11 cellular contexts compared by ENCODE assay signal in genomic region chr1:1847061-1847460, GRCh38. TPM values are rescaled to one million over a fixed set of nuclear protein-coding genes. Genes with fewer than 3 reads are reported as not detected.
DNase-seq lines count a peak whose midpoint lies in the region; ATAC-seq and TF ChIP-seq lines count a peak whose summit lies in the region.
"Had no signal": no experiment of that assay in that cellular context is flagged by ENCODE, and none has a peak within 500 bp of the region (broad histone marks: within the 10 kb centered on the region; RNA-seq: fewer than 3 reads in every experiment).

No MANE protein-coding gene starts in this region.

- peaks cover 97% of the 10 kb centered on the region for H3K79me2 ChIP-seq in osteoblast (ENCODE audit: insufficient read depth, low read length)

- peak overlapping the region in 10 of 11 experiments; percentile 6 to 91 (median 53); a peak in 16 of 22 replicates for H3K4me2 ChIP-seq in BLaER1 treated with 17β-estradiol and CSF1 and Interleukin-3, amounts not matched to agents 10 nM and 100 nM
- H3K4me2 ChIP-seq in osteoblast (ENCODE audit: insufficient read depth, low read length), result no peak overlapping the region

- H3K9me3 ChIP-seq in BLaER1 treated with 17β-estradiol and CSF1 and Interleukin-3, amounts not matched to agents 10 nM and 100 nM (replicated peaks in 1 of 11), result no peaks in the 10 kb centered on the region
- H3K9me3 ChIP-seq in Peyer's patch (no peaks in the 10 kb centered on the region), osteoblast (ENCODE audit: low read depth, low read length) (no peaks in the 10 kb centered on the region)

- DNase-seq in Peyer's patch (no peak), fibroblast of the aortic adventitia (ENCODE audit: low read depth) (peak; percentile 46), osteoblast (ENCODE audit: insufficient read length, low spot score, missing footprints) (no peak), amniotic stem cell (lab: John Stamatoyannopoulos, UW) (no peak), NCI-H2171 treated with DMSO at 0.1 percent for 48 hours (lab: John Stamatoyannopoulos, UW) (no peak), NCI-H69 (lab: John Stamatoyannopoulos, UW) (no peak)
- DNase-seq: activated CD4-positive, alpha-beta T cell treated with anti-CD3 and anti-CD28 coated beads for 48 hours; DMS53; NCI-H345 had no signal

- peak overlapping the region in 8 of 11 experiments; percentile 3 to 46 (median 22); a peak in 8 of 22 replicates for H3K9ac ChIP-seq in BLaER1 treated with 17β-estradiol and CSF1 and Interleukin-3, amounts not matched to agents 10 nM and 100 nM

- no peak for ATAC-seq in HG02571 (IDR thresholded peaks at IDR 0.05; ENCODE audit: unreplicated experiment)

- peaks cover 17 to 70% (median 55%) of the 10 kb centered on the region in 11 experiments for H3K36me3 ChIP-seq in BLaER1 treated with 17β-estradiol and CSF1 and Interleukin-3, amounts not matched to agents 10 nM and 100 nM
- H3K36me3 ChIP-seq in Peyer's patch (no peaks in the 10 kb centered on the region), osteoblast (ENCODE audit: insufficient read depth, low read length) (peaks cover 10% of the 10 kb centered on the region)

- peak overlapping the region in 9 of 11 experiments; percentile 0 to 52 (median 25); a peak in 14 of 22 replicates for H3K27ac ChIP-seq in BLaER1 treated with 17β-estradiol and CSF1 and Interleukin-3, amounts not matched to agents 10 nM and 100 nM
- H3K27ac ChIP-seq in Peyer's patch (peak overlapping the region; percentile 21 to 60 (median 44)), osteoblast (ENCODE audit: low read depth, low read length) (peak overlapping the region; percentile 36)

- no peaks in the 10 kb centered on the region for H3K27me3 ChIP-seq in BLaER1 treated with 17β-estradiol and CSF1 and Interleukin-3, amounts not matched to agents 10 nM and 100 nM
- no peaks in the 10 kb centered on the region for H3K27me3 ChIP-seq in Peyer's patch
- H3K27me3 ChIP-seq in osteoblast (ENCODE audit: insufficient read depth, low read length), result no peaks in the 10 kb centered on the region

- TF ChIP-seq CTCF in Peyer's patch (IDR thresholded peaks at IDR 0.05) (no peak), fibroblast of the aortic adventitia (IDR thresholded peaks at IDR 0.05; ENCODE audit: insufficient read depth, low read length) (no peak), osteoblast (IDR thresholded peaks at IDR 0.05; ENCODE audit: extremely low read depth, low read depth, low read length) (no peak)

- H2AFZ ChIP-seq in osteoblast (ENCODE audit: low read length), result no peak overlapping the region

- no peak for TF ChIP-seq POLR2A in Peyer's patch (IDR thresholded peaks at IDR 0.05)

- H3K4me1 ChIP-seq in BLaER1 treated with 17β-estradiol and CSF1 and Interleukin-3, amounts not matched to agents 10 nM and 100 nM, result peaks cover 74 to 95% (median 90%) of the 10 kb centered on the region in 10 experiments
- peaks cover 7 to 37% (median 10%) of the 10 kb centered on the region in 4 donors for H3K4me1 ChIP-seq in Peyer's patch
- peaks cover 6% of the 10 kb centered on the region for H3K4me1 ChIP-seq in osteoblast (ENCODE audit: insufficient read depth, low read length)

- H3K4me3 ChIP-seq in BLaER1 treated with 17β-estradiol and CSF1 and Interleukin-3, amounts not matched to agents 10 nM and 100 nM, result no peak overlapping the region
- H3K4me3 ChIP-seq in Peyer's patch (no peak overlapping the region), fibroblast of the aortic adventitia (ENCODE audit: low read depth, low read length) (no peak overlapping the region), osteoblast (ENCODE audit: insufficient read depth, low read length) (no peak overlapping the region)

- H4K20me1 ChIP-seq in BLaER1 treated with 17β-estradiol and CSF1 and Interleukin-3, amounts not matched to agents 10 nM and 100 nM, result peaks cover 100% of the 10 kb centered on the region in 11 experiments
- H4K20me1 ChIP-seq in osteoblast (ENCODE audit: insufficient read depth, low read length), result peaks cover 62% of the 10 kb centered on the region

RNA-seq across cellular contexts. Expression of gene GNB1, which starts 43.8 kb away (rescaled TPM):
- total RNA-seq in Peyer's patch (100 to 1,000 TPM; 112 to 266 (median 236) TPM), fibroblast of the aortic adventitia (ENCODE audit: low replicate concordance) (71.6 and 108 TPM in 2 replicates), osteoblast (84.6 and 88.7 TPM in 2 replicates)
